ENCODE assay signal across 22 cellular contexts in the genomic region with DNA sequence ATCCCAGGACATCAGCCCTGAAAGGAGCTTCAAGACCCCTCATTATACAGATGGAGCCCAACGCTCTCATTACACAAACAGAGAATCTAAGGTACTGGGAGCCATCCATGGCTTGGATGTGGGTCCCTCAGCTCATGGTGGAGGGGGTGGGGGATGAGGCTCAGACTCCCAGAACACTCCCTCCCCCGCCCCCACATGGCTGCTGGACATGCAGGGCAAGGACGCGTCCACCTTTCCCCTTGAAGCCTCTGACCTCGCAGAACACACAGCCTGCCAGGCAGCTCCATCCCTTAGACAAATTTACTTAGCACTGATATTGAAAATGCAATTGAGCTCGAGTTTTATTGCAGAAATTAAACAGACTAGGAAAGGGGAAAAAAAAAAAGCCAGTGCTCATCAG.
DNase-seq lines count a peak whose midpoint lies in the region; ATAC-seq and TF ChIP-seq lines count a peak whose summit lies in the region.
"Had no signal": no experiment of that assay in that cellular context is flagged by ENCODE, and none has a peak within 500 bp of the region (broad histone marks: within the 10 kb centered on the region; RNA-seq: fewer than 3 reads in every experiment).

No MANE protein-coding gene starts in this region.

- H3K9me3 Mint-ChIP-seq in chondrocyte (ENCODE audit: low read depth) = peaks cover 20% of the 10 kb centered on the region

- TF ChIP-seq POLR2A in spleen (IDR thresholded peaks at IDR 0.05) = no peak

- no peak overlapping the region for H3K4me3 ChIP-seq in lower lobe of right lung
- no peak overlapping the region for H3K4me3 ChIP-seq in spleen
- H3K4me3 ChIP-seq: upper lobe of left lung had no signal

- H3K27ac Mint-ChIP-seq in chondrocyte (ENCODE audit: unreplicated experiment) = no peak overlapping the region
- H3K27ac Mint-ChIP-seq: activated CD8-positive, alpha-beta T cell treated with anti-CD3 and anti-CD28 coated beads for 36 hours; CD8-positive, alpha-beta T cell; effector memory CD8-positive, alpha-beta T cell had no signal

- H3K36me3 Mint-ChIP-seq in chondrocyte (ENCODE audit: low read depth) = peaks cover 11% of the 10 kb centered on the region
- H3K36me3 Mint-ChIP-seq: CD8-positive, alpha-beta T cell had no signal

- H3K27ac ChIP-seq in lower lobe of right lung (no peak overlapping the region), spleen (no peak overlapping the region)
- H3K27ac ChIP-seq: 22Rv1, upper lobe of left lung had no signal

- H3K36me3 ChIP-seq in lower lobe of right lung (no peaks in the 10 kb centered on the region), spleen (no peaks in the 10 kb centered on the region)
- H3K36me3 ChIP-seq: upper lobe of left lung had no signal

- intact Hi-C loops in lower lobe of right lung (cut with DNase I) (no loop called here), spleen (cut with DNase I; ENCODE audit: low total_unique reads) (no loop called here)

- WGBS in spleen, 5 donors = 83 to 89% (median 87%) methylated on average over 6 of the region's 6 CpGs

- peaks cover 13% of the 10 kb centered on the region for H3K4me1 Mint-ChIP-seq in chondrocyte (ENCODE audit: low read depth)
- H3K4me1 Mint-ChIP-seq: stimulated activated naive CD8-positive, alpha-beta T cell treated with anti-CD3 and anti-CD28 coated beads, Interleukin-15, amount 100 ng/mL, for 72 hours had no signal

- TF ChIP-seq CTCF in chondrocyte (IDR thresholded peaks at IDR 0.05) (no peak), lower lobe of right lung (IDR thresholded peaks at IDR 0.05) (no peak), spleen (IDR thresholded peaks at IDR 0.05 in 8 of 11, conservative IDR thresholded peaks at IDR 0.05 in 3 of 11) (no peak)

- H3K9me3 ChIP-seq in lower lobe of right lung (peaks cover 23% of the 10 kb centered on the region), spleen (peaks cover 9 to 32% (median 23%) of the 10 kb centered on the region in 8 donors)

- no peak overlapping the region for H3K4me3 Mint-ChIP-seq in chondrocyte (ENCODE audit: unreplicated experiment)
- H3K4me3 Mint-ChIP-seq: activated CD8-positive, alpha-beta T cell treated with anti-CD3 and anti-CD28 coated beads for 36 hours; brain; CD8-positive, alpha-beta T cell; effector memory CD8-positive, alpha-beta T cell; stimulated activated naive CD8-positive, alpha-beta T cell treated with anti-CD3 and anti-CD28 coated beads, Interleukin-15, amount 100 ng/mL, for 72 hours had no signal

- no peaks in the 10 kb centered on the region for H3K27me3 ChIP-seq in lower lobe of right lung (ENCODE audit: low read depth)
- no peaks in the 10 kb centered on the region for H3K27me3 ChIP-seq in spleen (replicated peaks in 1 of 7)
- H3K27me3 ChIP-seq: upper lobe of left lung had no signal

- H3K27me3 Mint-ChIP-seq in chondrocyte (ENCODE audit: low read depth) = no peaks in the 10 kb centered on the region
- H3K27me3 Mint-ChIP-seq: activated CD8-positive, alpha-beta T cell treated with anti-CD3 and anti-CD28 coated beads for 36 hours; brain had no signal

- ATAC-seq in lower lobe of right lung (no peak), HG02571 (IDR thresholded peaks at IDR 0.05; ENCODE audit: unreplicated experiment) (no peak)
- ATAC-seq: activated CD8-positive, alpha-beta T cell treated with anti-CD3 and anti-CD28 coated beads for 36 hours; CD8-positive, alpha-beta T cell; effector memory CD8-positive, alpha-beta T cell; stimulated activated naive CD8-positive, alpha-beta T cell treated with anti-CD3 and anti-CD28 coated beads, Interleukin-15, amount 100 ng/mL, for 72 hours had no signal

- no peaks in the 10 kb centered on the region for H3K4me1 ChIP-seq in lower lobe of right lung
- H3K4me1 ChIP-seq in spleen = no peaks in the 10 kb centered on the region
- H3K4me1 ChIP-seq: upper lobe of left lung had no signal

- DNase-seq in NCI-H146 (lab: John Stamatoyannopoulos, UW) = peak; percentile 36
- no peak for DNase-seq in NCI-H146 treated with DMSO at 0.1 percent for 48 hours (lab: John Stamatoyannopoulos, UW; ENCODE audit: unreplicated experiment)
- peak; percentile 38 for DNase-seq in chondrocyte (ENCODE audit: low spot score)
- peak; percentile 22 for DNase-seq in lower lobe of right lung
- DNase-seq in spleen = peak; percentile 18
- no peak for DNase-seq in effector CD8-positive, alpha-beta T cell (lab: John Stamatoyannopoulos, UW)
- DNase-seq in stimulated activated CD4-positive, alpha-beta T cell treated with anti-CD3 and anti-CD28 coated beads, Interleukin-2, amount 100 ng/mL, for 24 hours = no peak
- DNase-seq: activated CD4-positive, CD25-positive, alpha-beta regulatory T cell treated with anti-CD3 and anti-CD28 coated beads, Interleukin-2, amount 50 U/mL, for 72 hours; activated CD8-positive, alpha-beta T cell treated with anti-CD3 and anti-CD28 coated beads for 36 hours; activated effector memory CD4-positive, alpha-beta T cell treated with anti-CD3 and anti-CD28 coated beads, Interleukin-2, amount 50 U/mL, for 16 hours; AML-193; CD8-positive, alpha-beta T cell; effector memory CD8-positive, alpha-beta T cell; islet precursor cell; KG1; NCI-H1417 treated with DMSO at 0.1 percent for 48 hours; SIG-M5; stimulated activated naive CD8-positive, alpha-beta T cell treated with anti-CD3 and anti-CD28 coated beads, Interleukin-15, amount 100 ng/mL, for 72 hours; upper lobe of left lung had no signal

Comparison
In these comparisons a context has a peak if more than half of its experiments do, and no peak if none do; other contexts are left out.
1. DNase-seq: peak in NCI-H146 (single experiment), chondrocyte (single experiment), lower lobe of right lung (single experiment) and spleen (single experiment); none in NCI-H146 treated with DMSO at 0.1 percent for 48 hours (single experiment), effector CD8-positive, alpha-beta T cell (single experiment) and stimulated activated CD4-positive, alpha-beta T cell treated with anti-CD3 and anti-CD28 coated beads, Interleukin-2, amount 100 ng/mL, for 24 hours (0 of 2).